17 cellular contexts compared by ENCODE assay signal in genomic region chr22:35379146-35379993, GRCh38. TPM values are rescaled to one million over a fixed set of nuclear protein-coding genes. Genes with fewer than 3 reads are reported as not detected.
DNase-seq lines count a peak whose midpoint lies in the region; ATAC-seq, FAIRE-seq and TF ChIP-seq lines count a peak whose summit lies in the region.
"Had no signal": no experiment of that assay in that cellular context is flagged by ENCODE, and none has a peak within 500 bp of the region (broad histone marks: within the 10 kb centered on the region; RNA-seq: fewer than 3 reads in every experiment).

No MANE protein-coding gene starts in this region.

- peaks cover 59% of the 10 kb centered on the region for H3F3A ChIP-seq in PC-9 (ENCODE audit: insufficient read depth, low read depth)

- H3K9me3 ChIP-seq in A549 (no peaks in the 10 kb centered on the region), PC-9 (ENCODE audit: insufficient read depth, low read depth) (no peaks in the 10 kb centered on the region), neuronal stem cell (replicated peaks in 1 of 2; ENCODE audit: control insufficient read depth in 2 of 2, insufficient read depth in 1 of 2, low read depth in 1 of 2, low read length in 2 of 2) (no peaks in the 10 kb centered on the region)
- H3K9me3 ChIP-seq: lower lobe of right lung, pancreas, spleen had no signal

- H2AFZ ChIP-seq in PC-9, result no peak overlapping the region
- H2AFZ ChIP-seq in neuronal stem cell (ENCODE audit: low read length), result no peak overlapping the region

- H3K4me3 ChIP-seq in A549 (no peak overlapping the region), PC-9 (no peak overlapping the region), neuronal stem cell (ENCODE audit: low read length in 2 of 2) (no peak overlapping the region)
- H3K4me3 ChIP-seq: lower lobe of right lung, pancreas, spleen had no signal

- H2BK12ac ChIP-seq in neuronal stem cell (ENCODE audit: low read length), result no peak overlapping the region

- no peaks in the 10 kb centered on the region for H3K79me1 ChIP-seq in neuronal stem cell (ENCODE audit: low read depth, low read length)

- TF ChIP-seq POLR2A in A549 (IDR thresholded peaks at IDR 0.05; ENCODE audit: low read length), result no peak

- peak overlapping the region; percentile 92 for H3K4me2 ChIP-seq in A549
- peak overlapping the region; percentile 86 for H3K4me2 ChIP-seq in PC-9
- no peak overlapping the region for H3K4me2 ChIP-seq in neuronal stem cell (ENCODE audit: insufficient read depth, low read length, poor library complexity, severe bottlenecking)

- no peak overlapping the region for H2BK5ac ChIP-seq in neuronal stem cell (ENCODE audit: low read length)

- peak overlapping the region; percentile 3 for H2BK15ac ChIP-seq in neuronal stem cell (ENCODE audit: low read length)

- WGBS in A549 (ENCODE audit: missing lambda C conversion rate), result 43% methylated on average over 10 of the region's 10 CpGs
- no CpG with 5 or more reads among the region's 10 CpGs for WGBS in neuronal stem cell (ENCODE audit: extremely low coverage in 2 of 2, insufficient read length in 2 of 2, insufficient replicate concordance in 1 of 2), 2 donors

- H2BK120ac ChIP-seq in neuronal stem cell (ENCODE audit: low read depth, low read length), result no peak overlapping the region

- no peak for TF ChIP-seq RAD21 in A549 (conservative IDR thresholded peaks at IDR 0.05 in 1 of 2, IDR thresholded peaks at IDR 0.05 in 1 of 2)

- CTCF ChIA-PET in A549 (lab: Yijun Ruan, JAX), result interaction anchor here (0.6 to 4.1 kb wide), 5 partner anchors 15 to 654 kb away, joined by 3 to 17 read pairs (median 3); no protein-coding TSS in a partner anchor
- CTCF ChIA-PET in PC-9 (lab: Charles Lee), result interaction anchor here (0.6 to 0.7 kb wide), 4 partner anchors 13 to 1047 kb away, joined by 3 to 8 read pairs (median 5); no protein-coding TSS in a partner anchor

- H3K79me2 ChIP-seq in PC-9 (ENCODE audit: low read depth), result 0 out of 2 replicates have a peak, but pooled peaks cover 4% of the 10 kb centered on the region

- H3K27ac ChIP-seq in A549 (peak overlapping the region; percentile 95 to 99), PC-9 (peak overlapping the region; percentile 55), neuronal stem cell (replicated peaks; ENCODE audit: low read length) (no peak overlapping the region)
- H3K27ac ChIP-seq: brain microvascular endothelial cell, HL-60 had no signal

- intact Hi-C loops in PC-9 (cut with micrococcal nuclease; ENCODE audit: unreplicated experiment), result loop anchor here (10.0 kb wide), 2 partner anchors 75 to 675 kb away; no protein-coding TSS in a partner anchor

- H3K14ac ChIP-seq in neuronal stem cell (ENCODE audit: low read length), result no peak overlapping the region

- no TSS peak for BruUV-seq in PC-9 (replicated peaks; lab: Mats Ljungman, UMichigan)

- no peaks in the 10 kb centered on the region for H3K9me2 ChIP-seq in PC-9 (ENCODE audit: insufficient read depth)

- H3K9ac ChIP-seq in neuronal stem cell (ENCODE audit: low read depth, low read length, poor library complexity), result no peak overlapping the region

- FAIRE-seq in A549 (lab: Jason Lieb, UNC) (no peak), islet of Langerhans (lab: Jason Lieb, UNC) (peak; percentile 47)
- FAIRE-seq: pancreas had no signal

- no peak for TF ChIP-seq EP300 in A549 (IDR thresholded peaks at IDR 0.05)

- H3K18ac ChIP-seq in neuronal stem cell (ENCODE audit: low read length), result no peak overlapping the region

- H3K36me3 ChIP-seq in PC-9 (ENCODE audit: low read depth) (peaks cover 6% of the 10 kb centered on the region; the same call in 1 of the 2 replicates), neuronal stem cell (replicated peaks in 1 of 2; ENCODE audit: control insufficient read depth in 2 of 2, insufficient read depth in 2 of 2, low read length in 2 of 2) (no peaks in the 10 kb centered on the region)
- H3K36me3 ChIP-seq: brain microvascular endothelial cell, pancreas had no signal

- no peak overlapping the region for H4K91ac ChIP-seq in neuronal stem cell (ENCODE audit: low read depth, low read length, poor library complexity)

- no peak for DNase-seq in A549 (ENCODE audit: low read depth in 1 of 2, low spot score in 1 of 2)
- peak in 1 of 2 experiments; percentile 70 for DNase-seq in PC-9
- DNase-seq in neuronal stem cell (ENCODE audit: low spot score), result no peak
- no peak for DNase-seq in COR-L47 (lab: John Stamatoyannopoulos, UW)
- DNase-seq: activated naive CD4-positive, alpha-beta T cell treated with Interleukin-2 at 50 U/mL for 16 hours; brain microvascular endothelial cell; GDM1; lower lobe of right lung; NCI-H2081; pancreas; spleen had no signal

- ATAC-seq in A549 (no peak; a peak in 1 of 6 replicates), GM21526 (IDR thresholded peaks at IDR 0.05; ENCODE audit: low FRiP score, unreplicated experiment) (no peak), HG03521 (IDR thresholded peaks at IDR 0.05; ENCODE audit: unreplicated experiment) (no peak), GM18909 (IDR thresholded peaks at IDR 0.05; ENCODE audit: poor library complexity, unreplicated experiment) (no peak)
- ATAC-seq: activated CD4-positive, CD25-positive, alpha-beta regulatory T cell treated with anti-CD3 and anti-CD28 coated beads, Interleukin-2, amount 50 U/mL, for 24 hours; lower lobe of right lung; pancreas had no signal

- TF ChIP-seq CTCF in A549 (IDR thresholded peaks at IDR 0.05) (no peak), PC-9 (conservative IDR thresholded peaks at IDR 0.05) (no peak)

- no peak overlapping the region for H3K23ac ChIP-seq in neuronal stem cell (ENCODE audit: low read depth, low read length, poor library complexity)

- no peak overlapping the region for H2AK5ac ChIP-seq in neuronal stem cell (ENCODE audit: low read depth, low read length)

- H4K20me1 ChIP-seq in PC-9 (ENCODE audit: insufficient read depth), result no peaks in the 10 kb centered on the region

- POLR2A ChIA-PET in A549 (lab: Yijun Ruan, JAX) (interaction anchor here (1.2 to 1.4 kb wide), 2 partner anchors 19 to 21 kb away, joined by 5 read pairs; no protein-coding TSS in a partner anchor), PC-9 (lab: Charles Lee; ENCODE audit: unreplicated experiment) (interaction anchor here (0.6 kb wide), 1 partner anchor 26 kb away, joined by 13 read pairs; no protein-coding TSS in a partner anchor)

- no peaks in the 10 kb centered on the region for H3K27me3 ChIP-seq in PC-9 (ENCODE audit: insufficient read depth, low read depth)
- peaks cover 0 to 11% (median 4%) of the 10 kb centered on the region in 3 experiments for H3K27me3 ChIP-seq in neuronal stem cell (ENCODE audit: control insufficient read depth in 3 of 3, insufficient read depth in 3 of 3, low read depth in 1 of 3, low read length in 3 of 3)
- H3K27me3 ChIP-seq: brain microvascular endothelial cell, pancreas, spleen had no signal

- H4K8ac ChIP-seq in neuronal stem cell (ENCODE audit: low read depth, low read length), result no peak overlapping the region

- peaks cover 64% of the 10 kb centered on the region for H3K4me1 ChIP-seq in A549
- peaks cover 73% of the 10 kb centered on the region for H3K4me1 ChIP-seq in PC-9 (replicated peaks; ENCODE audit: insufficient read depth)
- peaks cover 19 to 20% of the 10 kb centered on the region in 2 donors for H3K4me1 ChIP-seq in neuronal stem cell (ENCODE audit: control insufficient read depth in 2 of 2, insufficient read depth in 1 of 2, low read depth in 1 of 2, low read length in 2 of 2)

- H3K4ac ChIP-seq in neuronal stem cell (ENCODE audit: low read length), result no peak overlapping the region

TF ChIP-seq in A549, 52 proteins besides CTCF, POLR2A, EP300 and RAD21:
- TF ChIP-seq HOXB5 (CRISPR knock-in tag; IDR thresholded peaks at IDR 0.05) (no peak), MAZ (IDR thresholded peaks at IDR 0.05; ENCODE audit: borderline replicate concordance, low read depth, low read length) (no peak), MAFK (IDR thresholded peaks at IDR 0.05; ENCODE audit: partially characterized antibody) (no peak), HEYL (CRISPR knock-in tag; IDR thresholded peaks at IDR 0.05) (no peak), NR3C1 (IDR thresholded peaks at IDR 0.05) (no peak), TFCP2L1 (CRISPR knock-in tag; IDR thresholded peaks at IDR 0.05) (no peak), ATOH8 (CRISPR knock-in tag; IDR thresholded peaks at IDR 0.05; ENCODE audit: low read depth) (no peak), ELK1 (IDR thresholded peaks at IDR 0.05; ENCODE audit: low read depth, low read length) (no peak)

RNA-seq across cellular contexts. Expression of gene HMOX1, which starts 1.5 kb away (rescaled TPM):
- polyA plus RNA-seq in A549 (2011; rRNA removed) (97.7 and 129 TPM in 2 replicates), A549 (2017; fragmentation: RNase III; extraction: RNeasy Plus Mini Kit Qiagen cat#74134 plus additional on column Dnase treatment) (374 to 506 TPM (median 426 TPM) in 3 replicates)
- 295 and 372 TPM in 2 replicates for polyA plus RNA-seq in A549 (2012; cell fraction: cytosol; rRNA removed)
- polyA plus RNA-seq in A549 (2012; cell fraction: nucleus; rRNA removed), result 385 and 449 TPM in 2 replicates
- 71.2 and 79.3 TPM in 2 replicates for polyA minus RNA-seq in A549 (2011; rRNA and poly(A)+ RNA removed)
- 18.4 and 23.7 TPM in 2 replicates for total RNA-seq in PC-9 (2021)
- 5.1 TPM for polyA plus RNA-seq in neuronal stem cell (2013, experiment 1 of 2)
- polyA plus RNA-seq in neuronal stem cell (2013, experiment 2 of 2), result 5.5 TPM

RNA-seq across cellular contexts. Expression of gene MCM5, which starts 20.6 kb away (rescaled TPM):
- 44.5 and 50.2 TPM in 2 replicates for polyA plus RNA-seq in A549 (2011; rRNA removed)
- 111 and 131 TPM in 2 replicates for polyA plus RNA-seq in A549 (2012; cell fraction: cytosol; rRNA removed)
- 252 and 280 TPM in 2 replicates for polyA plus RNA-seq in A549 (2012; cell fraction: nucleus; rRNA removed)
- 94.4 to 99.1 TPM (median 98.1 TPM) in 3 replicates for polyA plus RNA-seq in A549 (2017; fragmentation: RNase III; extraction: RNeasy Plus Mini Kit Qiagen cat#74134 plus additional on column Dnase treatment)
- 92.2 and 97.7 TPM in 2 replicates for polyA minus RNA-seq in A549 (2011; rRNA and poly(A)+ RNA removed)
- 71.7 and 115 TPM in 2 replicates for total RNA-seq in PC-9 (2021)
- polyA plus RNA-seq in neuronal stem cell (2013, experiment 1 of 2), result 43.8 TPM
- polyA plus RNA-seq in neuronal stem cell (2013, experiment 2 of 2), result 41.6 TPM
